In genomic region chr3:40878464-40878905, GRCh38 we compare ENCODE assay signal across 16 cellular contexts.
A peak's percentile ranks its signal among the peaks of the same experiment; 100 is the strongest.
DNase-seq lines count a peak whose midpoint lies in the region; ATAC-seq and TF ChIP-seq lines count a peak whose summit lies in the region.
"Had no signal": no experiment of that assay in that cellular context is flagged by ENCODE, and none has a peak within 500 bp of the region (broad histone marks: within the 10 kb centered on the region; RNA-seq: fewer than 3 reads in every experiment).

No MANE protein-coding gene starts in this region.

- TF ChIP-seq CTCF in RWPE2 (IDR thresholded peaks at IDR 0.05; ENCODE audit: poor library complexity, severe bottlenecking) (no peak), mesothelial cell of epicardium (IDR thresholded peaks at IDR 0.05; ENCODE audit: unreplicated experiment) (no peak), smooth muscle cell (IDR thresholded peaks at IDR 0.05; ENCODE audit: borderline replicate concordance, insufficient read depth, poor library complexity, severe bottlenecking) (no peak)

- H3K79me2 ChIP-seq in smooth muscle cell (ENCODE audit: low read depth), result no peaks in the 10 kb centered on the region

- ATAC-seq in RWPE2 (ENCODE audit: low read depth) (no peak), HG03139 (IDR thresholded peaks at IDR 0.05; ENCODE audit: unreplicated experiment) (no peak), GM21825 (IDR thresholded peaks at IDR 0.05; ENCODE audit: unreplicated experiment) (no peak)

- H3K36me3 ChIP-seq in RWPE2 (ENCODE audit: low read depth) (no peaks in the 10 kb centered on the region), smooth muscle cell (ENCODE audit: low read depth) (no peaks in the 10 kb centered on the region)
- H3K36me3 ChIP-seq: colonic mucosa had no signal

- H4K20me1 ChIP-seq in smooth muscle cell (ENCODE audit: low read depth), result no peaks in the 10 kb centered on the region

- H3K9me3 ChIP-seq in RWPE2 (ENCODE audit: severe bottlenecking) (no peaks in the 10 kb centered on the region), smooth muscle cell (replicated peaks; ENCODE audit: low read depth) (no peaks in the 10 kb centered on the region)
- H3K9me3 ChIP-seq: colonic mucosa had no signal

- peaks cover 9% of the 10 kb centered on the region for H3F3A ChIP-seq in smooth muscle cell (ENCODE audit: low read depth)

- H3K27me3 Mint-ChIP-seq in mesothelial cell of epicardium (ENCODE audit: low read depth), result no peaks in the 10 kb centered on the region
- H3K27me3 Mint-ChIP-seq: activated naive CD8-positive, alpha-beta T cell had no signal

- H3K4me1 ChIP-seq in RWPE2 (ENCODE audit: insufficient read depth, poor library complexity, severe bottlenecking) (no peaks in the 10 kb centered on the region), smooth muscle cell (ENCODE audit: low read depth) (peaks cover 16% of the 10 kb centered on the region)
- H3K4me1 ChIP-seq: colonic mucosa had no signal

- no peaks in the 10 kb centered on the region for H3K36me3 Mint-ChIP-seq in mesothelial cell of epicardium
- H3K36me3 Mint-ChIP-seq: activated naive CD8-positive, alpha-beta T cell; naive B cell had no signal

- H2AFZ ChIP-seq in smooth muscle cell (ENCODE audit: low read depth), result peak overlapping the region; percentile 18

- H3K9ac ChIP-seq in smooth muscle cell (ENCODE audit: low read depth), result no peak overlapping the region

- H3K4me1 Mint-ChIP-seq in mesothelial cell of epicardium, result peaks cover 28% of the 10 kb centered on the region

- H3K4me3 ChIP-seq in RWPE2 (ENCODE audit: severe bottlenecking), result no peak overlapping the region
- H3K4me3 ChIP-seq in smooth muscle cell, result no peak overlapping the region
- H3K4me3 ChIP-seq: colonic mucosa had no signal

- WGBS in smooth muscle cell (ENCODE audit: low lambda C conversion rate), result 50% methylated on average over 3 of the region's 3 CpGs

- H3K27me3 ChIP-seq in RWPE2 (ENCODE audit: insufficient read depth, poor library complexity, severe bottlenecking), result no peaks in the 10 kb centered on the region
- no peaks in the 10 kb centered on the region for H3K27me3 ChIP-seq in smooth muscle cell (ENCODE audit: low read depth)
- H3K27me3 ChIP-seq: colonic mucosa had no signal

- no peak overlapping the region for H3K4me2 ChIP-seq in smooth muscle cell

- H3K27ac ChIP-seq in RWPE2 (ENCODE audit: poor library complexity, severe bottlenecking) (peak overlapping the region; percentile 24), smooth muscle cell (ENCODE audit: low read depth) (no peak overlapping the region)
- H3K27ac ChIP-seq: colonic mucosa had no signal

- no peak overlapping the region for H3K4me3 Mint-ChIP-seq in mesothelial cell of epicardium
- H3K4me3 Mint-ChIP-seq: activated naive CD8-positive, alpha-beta T cell; naive B cell had no signal

- H3K9me3 Mint-ChIP-seq in mesothelial cell of epicardium, result peaks cover 15% of the 10 kb centered on the region

- H3K27ac Mint-ChIP-seq in mesothelial cell of epicardium, result peak overlapping the region; percentile 60
- H3K27ac Mint-ChIP-seq: activated naive CD8-positive, alpha-beta T cell; naive B cell had no signal

- DNase-seq in RWPE2 (ENCODE audit: low spot score) (no peak), dermis microvascular lymphatic vessel endothelial cell (ENCODE audit: low read depth in 2 of 2) (peak; percentile 55 to 60), mesothelial cell of epicardium (ENCODE audit: low spot score in 2 of 2, unreplicated experiment in 2 of 2) (no peak), smooth muscle cell (lab: John Stamatoyannopoulos, UW; ENCODE audit: unreplicated experiment) (no peak), COLO668 (lab: John Stamatoyannopoulos, UW; ENCODE audit: unreplicated experiment) (no peak), NCI-H446 (lab: John Stamatoyannopoulos, UW) (no peak)
- DNase-seq: activated CD4-positive, CD25-positive, alpha-beta regulatory T cell; activated CD8-positive, alpha-beta memory T cell treated with anti-CD3 and anti-CD28 coated beads, Interleukin-2, amount 50 U/mL, for 4 hours; colonic mucosa; DMS153; naive B cell; NCI-H2171 treated with DMSO at 0.1 percent for 48 hours; SW 1271 had no signal

Comparison
In these comparisons a context has a peak if more than half of its experiments do, and no peak if none do; other contexts are left out.
1. DNase-seq: peak in dermis microvascular lymphatic vessel endothelial cell (2 of 2); none in RWPE2 (single experiment), mesothelial cell of epicardium (0 of 2), smooth muscle cell (single experiment), COLO668 (single experiment) and NCI-H446 (0 of 2).